In genomic region chr14:65170318-65170717, GRCh38 we compare ENCODE assay signal across 10 cellular contexts.
A peak's percentile ranks its signal among the peaks of the same experiment; 100 is the strongest.
DNase-seq lines count a peak whose midpoint lies in the region; ATAC-seq, FAIRE-seq and TF ChIP-seq lines count a peak whose summit lies in the region.
"Had no signal": no experiment of that assay in that cellular context is flagged by ENCODE, and none has a peak within 500 bp of the region (broad histone marks: within the 10 kb centered on the region; RNA-seq: fewer than 3 reads in every experiment).

No MANE protein-coding gene starts in this region.

- H3K9me3 ChIP-seq in CD8-positive, alpha-beta T cell (ENCODE audit: low read length): no peaks in the 10 kb centered on the region
- no peaks in the 10 kb centered on the region for H3K9me3 ChIP-seq in K562 (replicated peaks; ENCODE audit: control insufficient read depth, insufficient read depth, low read depth, low read length)
- H3K9me3 ChIP-seq: testis had no signal

- H3K9me1 ChIP-seq in K562 (ENCODE audit: control insufficient read depth, insufficient read depth, low read length): no peaks in the 10 kb centered on the region

- no peak for TF ChIP-seq RAD21 in K562 (CRISPR knock-in tag; conservative IDR thresholded peaks at IDR 0.05 in 1 of 2, IDR thresholded peaks at IDR 0.05 in 1 of 2)

- H3K4me3 Mint-ChIP-seq in CD8-positive, alpha-beta T cell: peak overlapping the region; percentile 77
- peak overlapping the region in 9 of 10 donors; percentile 49 to 86 (median 74) for H3K4me3 Mint-ChIP-seq in naive thymus-derived CD8-positive, alpha-beta T cell

- intact Hi-C loops in CD8-positive, alpha-beta T cell (cut with DNase I, micrococcal nuclease): no loop called here
- intact Hi-C loops in K562 (cut with micrococcal nuclease): no loop called here

- peaks cover 11% of the 10 kb centered on the region for H3K4me1 Mint-ChIP-seq in CD8-positive, alpha-beta T cell (ENCODE audit: low read depth)
- H3K4me1 Mint-ChIP-seq in naive thymus-derived CD8-positive, alpha-beta T cell: peaks cover 5 to 15% (median 11%) of the 10 kb centered on the region in 4 donors

- 19% methylated on average over 7 of the region's 7 CpGs for WGBS in K562 (ENCODE audit: insufficient coverage, low coverage, missing lambda C conversion rate)

- no peaks in the 10 kb centered on the region for H3K36me3 Mint-ChIP-seq in CD8-positive, alpha-beta T cell
- H3K36me3 Mint-ChIP-seq in naive thymus-derived CD8-positive, alpha-beta T cell: no peaks in the 10 kb centered on the region

- no peaks in the 10 kb centered on the region for H3K4me1 ChIP-seq in CD8-positive, alpha-beta T cell (ENCODE audit: insufficient read depth, low read length)
- H3K4me1 ChIP-seq in K562 (replicated peaks in 1 of 2; ENCODE audit: control insufficient read depth in 2 of 2, insufficient read depth in 2 of 2, low read length in 2 of 2): peaks cover 0 to 7% of the 10 kb centered on the region in 2 experiments; a peak in 2 of 5 replicates

- DNase-seq in CD8-positive, alpha-beta T cell: no peak
- no peak for DNase-seq in K562 (ENCODE audit: extremely low read depth in 1 of 4, low spot score in 3 of 4)
- no peak for DNase-seq in naive thymus-derived CD8-positive, alpha-beta T cell
- no peak for DNase-seq in DMS79 (lab: John Stamatoyannopoulos, UW)
- no peak for DNase-seq in H4 (ENCODE audit: low spot score)
- no peak for DNase-seq in 8988T

- in situ Hi-C loops in K562 (cut with MboI): loop anchor here (25.0 kb wide), 2 partner anchors 667 to 892 kb away; no protein-coding TSS in a partner anchor

- no peak for FAIRE-seq in K562 (lab: Jason Lieb, UNC)
- FAIRE-seq: bronchial epithelial cell had no signal

- TF ChIP-seq CTCF in CD8-positive, alpha-beta T cell (IDR thresholded peaks at IDR 0.05): no peak
- TF ChIP-seq CTCF in K562 (IDR thresholded peaks at IDR 0.05 in 2 of 3, conservative IDR thresholded peaks at IDR 0.05 in 1 of 3; ENCODE audit: insufficient read depth in 2 of 3, low read depth in 1 of 3, low read length in 3 of 3): no peak

- no peak for ATAC-seq in CD8-positive, alpha-beta T cell
- ATAC-seq in HG02981 (IDR thresholded peaks at IDR 0.05; ENCODE audit: unreplicated experiment) (peak; percentile 2), K562 (no peak), HG03280 (IDR thresholded peaks at IDR 0.05; ENCODE audit: unreplicated experiment) (no peak)
- ATAC-seq in naive thymus-derived CD8-positive, alpha-beta T cell: no peak

- no peak overlapping the region for H3K4me2 ChIP-seq in K562 (ENCODE audit: insufficient read depth, low read length)

- BruUV-seq in K562 (replicated peaks; lab: Mats Ljungman, UMichigan): no TSS peak

- H3K36me3 ChIP-seq in CD8-positive, alpha-beta T cell (ENCODE audit: insufficient read depth, low read length): no peaks in the 10 kb centered on the region
- H3K36me3 ChIP-seq in K562 (ENCODE audit: control insufficient read depth, insufficient read depth, low read length): no peaks in the 10 kb centered on the region

- H3K9ac ChIP-seq in K562 (ENCODE audit: insufficient read depth in 1 of 2, low read depth in 2 of 2, low read length in 2 of 2): no peak overlapping the region

- H4K20me1 ChIP-seq in K562 (replicated peaks; ENCODE audit: control insufficient read depth, insufficient read depth, low read length): no peaks in the 10 kb centered on the region

- H2AFZ ChIP-seq in K562 (ENCODE audit: low read depth, low read length): peak overlapping the region; percentile 55; the same call in 1 of the 2 replicates

- H3K27ac Mint-ChIP-seq in CD8-positive, alpha-beta T cell: no peak overlapping the region
- H3K27ac Mint-ChIP-seq in naive thymus-derived CD8-positive, alpha-beta T cell: peak overlapping the region in 4 of 10 donors; percentile 4 to 63 (median 50)

- peaks cover 2% of the 10 kb centered on the region for H3K27me3 ChIP-seq in CD8-positive, alpha-beta T cell (ENCODE audit: insufficient read depth, low read length)
- H3K27me3 ChIP-seq in K562 (ENCODE audit: control insufficient read depth in 2 of 2, insufficient read depth in 2 of 2, low read length in 2 of 2): peaks cover 0 to 8% of the 10 kb centered on the region in 2 experiments; a peak in 1 of 5 replicates
- H3K27me3 ChIP-seq: testis had no signal

- POLR2A ChIA-PET in CD8-positive, alpha-beta T cell (lab: Charles Lee): interaction anchor here (0.8 kb wide), 1 partner anchor 531 kb away, joined by 4 read pairs; no protein-coding TSS in a partner anchor
- POLR2A ChIA-PET in K562 (lab: Yijun Ruan, JAX): no interaction called here
- POLR2A ChIA-PET in naive thymus-derived CD8-positive, alpha-beta T cell (lab: Charles Lee): interaction anchor here (0.7 kb wide), 1 partner anchor 9 kb away, joined by 6 read pairs; no protein-coding TSS in a partner anchor

- CTCF ChIA-PET in CD8-positive, alpha-beta T cell (lab: Charles Lee): interaction anchor here (1.4 to 2.1 kb wide), 2 partner anchors 654 to 900 kb away, joined by 3 to 8 read pairs; no protein-coding TSS in a partner anchor
- CTCF ChIA-PET in K562 (lab: Yijun Ruan, JAX; ENCODE audit: low intra/inter-chr PET ratio): no interaction called here

- TF ChIP-seq POLR2A in K562 (conservative IDR thresholded peaks at IDR 0.05): no peak

- H3K9me3 Mint-ChIP-seq in CD8-positive, alpha-beta T cell: no peaks in the 10 kb centered on the region
- no peaks in the 10 kb centered on the region for H3K9me3 Mint-ChIP-seq in naive thymus-derived CD8-positive, alpha-beta T cell

- no peak overlapping the region for H3K27ac ChIP-seq in CD8-positive, alpha-beta T cell (ENCODE audit: low read depth, low read length)
- H3K27ac ChIP-seq in K562 (ENCODE audit: extremely low read depth, low read depth, low read length): no peak overlapping the region
- H3K27ac ChIP-seq: testis had no signal

- no peaks in the 10 kb centered on the region for H3K79me2 ChIP-seq in K562 (ENCODE audit: control insufficient read depth, insufficient read depth, low read length)

- TF ChIP-seq EP300 in K562 (IDR thresholded peaks at IDR 0.05; ENCODE audit: low read length): no peak

- H3K27me3 Mint-ChIP-seq in CD8-positive, alpha-beta T cell (ENCODE audit: low read depth): peaks cover 15% of the 10 kb centered on the region
- H3K27me3 Mint-ChIP-seq in naive thymus-derived CD8-positive, alpha-beta T cell: peaks cover 5 to 16% (median 9%) of the 10 kb centered on the region in 5 donors

- H3K4me3 ChIP-seq in CD8-positive, alpha-beta T cell (ENCODE audit: low read depth, low read length): no peak overlapping the region
- no peak overlapping the region for H3K4me3 ChIP-seq in K562
- H3K4me3 ChIP-seq: testis had no signal

TF ChIP-seq in K562, 482 proteins besides CTCF, POLR2A, EP300 and RAD21:
- TF ChIP-seq CC2D1A (IDR thresholded peaks at IDR 0.05) (no peak), ESRRA (IDR thresholded peaks at IDR 0.05; ENCODE audit: borderline replicate concordance, low read depth) (no peak), KLF1 (tag; IDR thresholded peaks at IDR 0.05) (no peak), CBX2 (IDR thresholded peaks at IDR 0.05; ENCODE audit: insufficient read depth, low read length, poor library complexity, severe bottlenecking) (no peak), ATF2 (CRISPR knock-in tag; IDR thresholded peaks at IDR 0.05) (no peak)
